Comparison of ENCODE assay signal across 20 cellular contexts in genomic region chr20:56953055-56953586, GRCh38.
DNase-seq lines count a peak whose midpoint lies in the region; ATAC-seq, FAIRE-seq and TF ChIP-seq lines count a peak whose summit lies in the region.
"Had no signal": no experiment of that assay in that cellular context is flagged by ENCODE, and none has a peak within 500 bp of the region (broad histone marks: within the 10 kb centered on the region; RNA-seq: fewer than 3 reads in every experiment).

No MANE protein-coding gene starts in this region.

- H3K14ac ChIP-seq in H1 (ENCODE audit: insufficient read length) (no peak overlapping the region), neuronal stem cell (ENCODE audit: low read length) (peak overlapping the region; percentile 2)

- CTCF ChIA-PET in H1 (lab: Charles Lee; ENCODE audit: partially characterized antibody), result interaction anchor here (0.5 to 2.0 kb wide), 3 partner anchors 21 to 110 kb away, joined by 3 to 7 read pairs (median 3); no protein-coding TSS in a partner anchor

- H4K8ac ChIP-seq in H1 (ENCODE audit: extremely low read depth, insufficient read depth, low read length) (no peak overlapping the region), neuronal stem cell (ENCODE audit: low read depth, low read length) (no peak overlapping the region)

- H3K18ac ChIP-seq in H1 (ENCODE audit: extremely low read depth, low read length), result no peak overlapping the region
- H3K18ac ChIP-seq in neuronal stem cell (ENCODE audit: low read length), result peak overlapping the region; percentile 52

- H3K4me1 Mint-ChIP-seq in GM23338, result peaks cover 34% of the 10 kb centered on the region

- H3K23me2 ChIP-seq in H1 (ENCODE audit: low read depth, low read length), result no peaks in the 10 kb centered on the region

- H2BK12ac ChIP-seq in H1 (ENCODE audit: low read depth, low read length) (no peak overlapping the region), neuronal stem cell (ENCODE audit: low read length) (peak overlapping the region; percentile 7)

- H2BK15ac ChIP-seq in H1 (ENCODE audit: low read length) (no peak overlapping the region), neuronal stem cell (ENCODE audit: low read length) (no peak overlapping the region)

- H3K9me3 Mint-ChIP-seq in GM23338, result no peaks in the 10 kb centered on the region
- H3K9me3 Mint-ChIP-seq: CD8-positive, alpha-beta T cell had no signal

- H3K27me3 ChIP-seq in GM23338 (ENCODE audit: insufficient read depth), result no peaks in the 10 kb centered on the region
- H3K27me3 ChIP-seq in H1 (replicated peaks in 1 of 4; ENCODE audit: control insufficient read depth in 3 of 4, extremely low read depth in 1 of 4, insufficient read depth in 3 of 4, low read length in 3 of 4), result peaks cover 0 to 3% (median 0%) of the 10 kb centered on the region in 4 experiments; a peak in 2 of 7 replicates
- H3K27me3 ChIP-seq in neuronal stem cell (ENCODE audit: control insufficient read depth in 3 of 3, insufficient read depth in 3 of 3, low read depth in 1 of 3, low read length in 3 of 3), result peaks cover 0 to 47% (median 6%) of the 10 kb centered on the region in 3 experiments
- H3K27me3 ChIP-seq in ovary, result no peaks in the 10 kb centered on the region

- H4K5ac ChIP-seq in H1 (ENCODE audit: insufficient read length, low read depth, low read length), result no peak overlapping the region

- H2AFZ ChIP-seq in GM23338 (0 out of 2 replicates have a peak overlapping the region, but pooled peaks have one; percentile 56), H1 (ENCODE audit: low read length) (no peak overlapping the region), neuronal stem cell (ENCODE audit: low read length) (no peak overlapping the region)

- H2AK5ac ChIP-seq in H1 (ENCODE audit: low read depth, low read length), result no peak overlapping the region
- H2AK5ac ChIP-seq in neuronal stem cell (ENCODE audit: low read depth, low read length), result no peak overlapping the region

- H4K20me1 ChIP-seq in GM23338 (replicated peaks; ENCODE audit: insufficient read depth) (no peaks in the 10 kb centered on the region), H1 (replicated peaks in 1 of 2; ENCODE audit: control insufficient read depth in 1 of 2, insufficient read depth in 2 of 2, low read length in 2 of 2) (no peaks in the 10 kb centered on the region)

- H3K9ac ChIP-seq in H1 (replicated peaks in 1 of 4; ENCODE audit: extremely low read depth in 1 of 4, low read depth in 3 of 4, low read length in 3 of 4) (no peak overlapping the region), neuronal stem cell (ENCODE audit: low read depth, low read length, poor library complexity) (no peak overlapping the region)

- TF ChIP-seq EP300 in H1 (IDR thresholded peaks at IDR 0.05; ENCODE audit: borderline replicate concordance in 1 of 2, low read depth in 2 of 2, low read length in 2 of 2) (no peak), ovary (IDR thresholded peaks at IDR 0.05) (no peak)

- 0 out of 2 replicates have a peak overlapping the region, but pooled peaks have one; percentile 74 for H2BK20ac ChIP-seq in H1 (ENCODE audit: low read length)

- POLR2A ChIA-PET in H1 (lab: Charles Lee; ENCODE audit: partially characterized antibody), result interaction anchor here (1.2 kb wide), 1 partner anchor 11 kb away, joined by 3 read pairs; no protein-coding TSS in a partner anchor

- no peaks in the 10 kb centered on the region for H3K9me2 ChIP-seq in GM23338 (ENCODE audit: insufficient read depth)

- DNase-seq in GM23338 (ENCODE audit: low spot score) (no peak), NCI-H69 (lab: John Stamatoyannopoulos, UW) (peak; percentile 0), H1 (ENCODE audit: low read depth in 1 of 2, low spot score in 2 of 2) (no peak), neuronal stem cell (ENCODE audit: low spot score) (no peak), ovary (no peak), omental fat pad (ENCODE audit: low spot score) (no peak)
- DNase-seq: BE2C; CD8-positive, alpha-beta T cell; COR-L47; DMS153; DMS79 treated with DMSO at 0.1 percent for 48 hours; EL had no signal

- no peaks in the 10 kb centered on the region for H3F3A ChIP-seq in GM23338 (replicated peaks; ENCODE audit: low read depth)

- H2BK120ac ChIP-seq in H1 (replicated peaks; ENCODE audit: low read depth, low read length), result no peak overlapping the region
- H2BK120ac ChIP-seq in neuronal stem cell (ENCODE audit: low read depth, low read length), result no peak overlapping the region

- no peaks in the 10 kb centered on the region for H3K36me3 Mint-ChIP-seq in GM23338 (ENCODE audit: low read depth)
- H3K36me3 Mint-ChIP-seq: CD8-positive, alpha-beta T cell had no signal

- H3K36me3 ChIP-seq in GM23338 (ENCODE audit: insufficient read depth), result no peaks in the 10 kb centered on the region
- no peaks in the 10 kb centered on the region for H3K36me3 ChIP-seq in H1 (ENCODE audit: control insufficient read depth in 2 of 4, insufficient read depth in 4 of 4, low read length in 3 of 4)
- no peaks in the 10 kb centered on the region for H3K36me3 ChIP-seq in neuronal stem cell (replicated peaks in 1 of 2; ENCODE audit: control insufficient read depth in 2 of 2, insufficient read depth in 2 of 2, low read length in 2 of 2)
- no peaks in the 10 kb centered on the region for H3K36me3 ChIP-seq in ovary
- H3K36me3 ChIP-seq: BE2C had no signal

- H3K4ac ChIP-seq in H1 (replicated peaks; ENCODE audit: insufficient read length, low read depth, low read length), result no peak overlapping the region
- no peak overlapping the region for H3K4ac ChIP-seq in neuronal stem cell (ENCODE audit: low read length)

- no peak for FAIRE-seq in H1 (lab: Jason Lieb, UNC)
- FAIRE-seq: A204.1, D721Med, G401.6, GM12891, H54 had no signal

- no peak for ATAC-seq in GM23338
- ATAC-seq in GM18517 (IDR thresholded peaks at IDR 0.05; ENCODE audit: unreplicated experiment), result no peak
- ATAC-seq in omental fat pad (ENCODE audit: low FRiP score), result no peak
- ATAC-seq: CD8-positive, alpha-beta T cell; HCT116 had no signal

- H3K9me3 ChIP-seq in H1 (ENCODE audit: insufficient read depth in 2 of 2, low read depth in 1 of 2, low read length in 1 of 2) (no peaks in the 10 kb centered on the region), neuronal stem cell (replicated peaks in 1 of 2; ENCODE audit: control insufficient read depth in 2 of 2, insufficient read depth in 1 of 2, low read depth in 1 of 2, low read length in 2 of 2) (no peaks in the 10 kb centered on the region), ovary (no peaks in the 10 kb centered on the region)
- H3K9me3 ChIP-seq: BE2C had no signal

- intact Hi-C loops in ovary (cut with DNase I), result no loop called here

- peaks cover 27% of the 10 kb centered on the region for H3K4me1 ChIP-seq in GM23338 (ENCODE audit: insufficient read depth)
- H3K4me1 ChIP-seq in H1 (replicated peaks in 1 of 4; ENCODE audit: control insufficient read depth in 3 of 4, insufficient read depth in 4 of 4, low read length in 3 of 4), result peaks cover 0 to 14% (median 4%) of the 10 kb centered on the region in 4 experiments; a peak in 5 of 7 replicates
- peaks cover 9 to 10% of the 10 kb centered on the region in 2 donors for H3K4me1 ChIP-seq in neuronal stem cell (ENCODE audit: control insufficient read depth in 2 of 2, insufficient read depth in 1 of 2, low read depth in 1 of 2, low read length in 2 of 2)
- H3K4me1 ChIP-seq in ovary (ENCODE audit: insufficient read depth), result no peaks in the 10 kb centered on the region
- H3K4me1 ChIP-seq: BE2C had no signal

- 92% methylated on average over 21 of the region's 23 CpGs; no CpG with 5 or more reads in 1 of the 2 experiments for WGBS in H1 (ENCODE audit: extremely low coverage in 1 of 2, insufficient coverage in 1 of 2, insufficient read length in 1 of 2, insufficient replicate concordance in 2 of 2, low coverage in 1 of 2, low lambda C conversion rate in 2 of 2, missing lambda C conversion rate in 1 of 2), 2 experiments
- WGBS in neuronal stem cell (ENCODE audit: extremely low coverage in 2 of 2, insufficient read length in 2 of 2, insufficient replicate concordance in 1 of 2), 2 donors, result no CpG with 5 or more reads among the region's 23 CpGs
- 69 to 73% (median 73%) methylated on average over 23 of the region's 23 CpGs for WGBS in ovary, 3 donors

- H3K23ac ChIP-seq in H1 (ENCODE audit: insufficient read length), result no peak overlapping the region
- no peak overlapping the region for H3K23ac ChIP-seq in neuronal stem cell (ENCODE audit: low read depth, low read length, poor library complexity)

- no peaks in the 10 kb centered on the region for H3K79me2 ChIP-seq in GM23338 (replicated peaks; ENCODE audit: insufficient read depth)
- H3K79me2 ChIP-seq in H1 (ENCODE audit: control insufficient read depth in 1 of 2, insufficient read depth in 2 of 2, low read length in 2 of 2), result no peaks in the 10 kb centered on the region

- H3K4me3 ChIP-seq in GM23338, result no peak overlapping the region
- H3K4me3 ChIP-seq in H1 (ENCODE audit: extremely low read depth in 1 of 4, insufficient read depth in 2 of 4, low read depth in 3 of 4, low read length in 4 of 4), result no peak overlapping the region
- H3K4me3 ChIP-seq in neuronal stem cell (ENCODE audit: low read length in 2 of 2), result peak overlapping the region in 1 of 2 donors; percentile 44
- H3K4me3 ChIP-seq in ovary, result no peak overlapping the region

- H3K56ac ChIP-seq in H1 (replicated peaks; ENCODE audit: insufficient read length, low read depth, low read length), result no peak overlapping the region

- H2BK5ac ChIP-seq in H1 (ENCODE audit: low read depth, low read length) (no peak overlapping the region), neuronal stem cell (ENCODE audit: low read length) (no peak overlapping the region)

- no peak for TF ChIP-seq CTCF in GM23338 (conservative IDR thresholded peaks at IDR 0.05; ENCODE audit: low read depth in 2 of 2)
- TF ChIP-seq CTCF in H1 (IDR thresholded peaks at IDR 0.05; ENCODE audit: control extremely low read depth in 1 of 3, insufficient read depth in 1 of 3, low read depth in 1 of 3, low read length in 3 of 3), result no peak
- no peak for TF ChIP-seq CTCF in ovary (IDR thresholded peaks at IDR 0.05)
- TF ChIP-seq CTCF in omental fat pad (IDR thresholded peaks at IDR 0.05), result no peak

- no peak overlapping the region for H3K27ac Mint-ChIP-seq in GM23338
- H3K27ac Mint-ChIP-seq: CD8-positive, alpha-beta T cell had no signal

- H3K79me1 ChIP-seq in H1 (ENCODE audit: low read depth, low read length) (no peaks in the 10 kb centered on the region), neuronal stem cell (ENCODE audit: low read depth, low read length) (no peaks in the 10 kb centered on the region)

- no peak overlapping the region for H3K27ac ChIP-seq in GM23338 (ENCODE audit: low read depth)
- H3K27ac ChIP-seq in H1 (ENCODE audit: low read depth, low read length), result no peak overlapping the region
- H3K27ac ChIP-seq in neuronal stem cell (replicated peaks; ENCODE audit: low read length), result no peak overlapping the region
- no peak overlapping the region for H3K27ac ChIP-seq in ovary
- H3K27ac ChIP-seq: C4-2B had no signal

- peaks cover 15% of the 10 kb centered on the region for H3K27me3 Mint-ChIP-seq in GM23338 (ENCODE audit: insufficient read depth, low read depth, poor library complexity)

- no peak for TF ChIP-seq RAD21 in H1 (IDR thresholded peaks at IDR 0.05 in 1 of 2, conservative IDR thresholded peaks at IDR 0.05 in 1 of 2; ENCODE audit: low read depth in 2 of 2, low read length in 2 of 2)

- TF ChIP-seq POLR2A in H1 (IDR thresholded peaks at IDR 0.05; ENCODE audit: control extremely low read depth in 1 of 2, low read depth in 2 of 2, low read length in 2 of 2), result no peak
- TF ChIP-seq POLR2A in ovary (IDR thresholded peaks at IDR 0.05), result no peak

- H4K91ac ChIP-seq in H1 (replicated peaks; ENCODE audit: insufficient read length, low read length) (no peak overlapping the region), neuronal stem cell (ENCODE audit: low read depth, low read length, poor library complexity) (no peak overlapping the region)

- H3K4me3 Mint-ChIP-seq in GM23338, result no peak overlapping the region
- H3K4me3 Mint-ChIP-seq: CD8-positive, alpha-beta T cell had no signal

- no peak overlapping the region for H3K4me2 ChIP-seq in GM23338
- no peak overlapping the region for H3K4me2 ChIP-seq in H1 (ENCODE audit: insufficient read depth in 1 of 2, low read depth in 2 of 2, low read length in 2 of 2)
- no peak overlapping the region for H3K4me2 ChIP-seq in neuronal stem cell (ENCODE audit: insufficient read depth, low read length, poor library complexity, severe bottlenecking)
